ENCODE assay signal across 8 cellular contexts in genomic region chr2:85755122-85756027, GRCh38. TPM values are rescaled to one million over a fixed set of nuclear protein-coding genes. Genes with fewer than 3 reads are reported as not detected.
DNase-seq lines count a peak whose midpoint lies in the region; ATAC-seq, FAIRE-seq and TF ChIP-seq lines count a peak whose summit lies in the region.

No MANE protein-coding gene starts in this region.

- peak overlapping the region; percentile 58 for H3K4me3 ChIP-seq in MM.1S (ENCODE audit: low read length)

- no peak for ATAC-seq in natural killer cell treated with Interleukin-12 subunit alpha and Interleukin-12 subunit beta and Interleukin-15 and Interleukin-18, amount 100 ng/mL, for 72 hours

- H3K27me3 Mint-ChIP-seq in natural killer cell treated with Interleukin-12 subunit alpha and Interleukin-12 subunit beta and Interleukin-15 and Interleukin-18, amount 100 ng/mL, for 72 hours, result peaks cover 28 to 34% of the 10 kb centered on the region in 2 donors

- no peaks in the 10 kb centered on the region for H3K36me3 Mint-ChIP-seq in natural killer cell treated with Interleukin-12 subunit alpha and Interleukin-12 subunit beta and Interleukin-15 and Interleukin-18, amount 100 ng/mL, for 72 hours

- H3K27ac Mint-ChIP-seq in natural killer cell treated with Interleukin-12 subunit alpha and Interleukin-12 subunit beta and Interleukin-15 and Interleukin-18, amount 100 ng/mL, for 72 hours, result no peak overlapping the region

- no peaks in the 10 kb centered on the region for H3K4me1 ChIP-seq in MM.1S (ENCODE audit: low read length)

- no peaks in the 10 kb centered on the region for H3K36me3 ChIP-seq in MM.1S (replicated peaks; ENCODE audit: insufficient read depth, low read length)

- no peaks in the 10 kb centered on the region for H3K9me3 Mint-ChIP-seq in natural killer cell treated with Interleukin-12 subunit alpha and Interleukin-12 subunit beta and Interleukin-15 and Interleukin-18, amount 100 ng/mL, for 72 hours

- no peaks in the 10 kb centered on the region for H3F3A ChIP-seq in MM.1S (ENCODE audit: insufficient read depth, low read length)

- FAIRE-seq in GM12892 (lab: Jason Lieb, UNC), result no peak

- H2AFZ ChIP-seq in MM.1S (ENCODE audit: low read length), result no peak overlapping the region

- H3K4me2 ChIP-seq in MM.1S (ENCODE audit: low read depth, low read length), result peak overlapping the region; percentile 90

- no peak overlapping the region for H3K27ac ChIP-seq in MM.1S (ENCODE audit: low read length)

- DNase-seq in AG20443 (ENCODE audit: low spot score), result peak; percentile 66
- no peak for DNase-seq in MM.1S
- peak; percentile 37 for DNase-seq in dermis blood vessel endothelial cell
- no peak for DNase-seq in natural killer cell treated with Interleukin-12 subunit alpha and Interleukin-12 subunit beta and Interleukin-15 and Interleukin-18, amount 100 ng/mL, for 72 hours (ENCODE audit: low spot score)
- DNase-seq in NCI-H524 treated with DMSO at 0.1 percent for 48 hours (lab: John Stamatoyannopoulos, UW), result no peak
- no peak for DNase-seq in NCI-H1436 (lab: John Stamatoyannopoulos, UW)
- no peak for DNase-seq in amygdala (lab: John Stamatoyannopoulos, UW)
- DNase-seq in GM12892 (ENCODE audit: insufficient read length), result no peak

- H3K27me3 ChIP-seq in MM.1S (replicated peaks; ENCODE audit: insufficient read depth, low read length), result peaks cover 44% of the 10 kb centered on the region

- H3K4me1 Mint-ChIP-seq in natural killer cell treated with Interleukin-12 subunit alpha and Interleukin-12 subunit beta and Interleukin-15 and Interleukin-18, amount 100 ng/mL, for 72 hours (ENCODE audit: low read depth in 2 of 2), result peaks cover 5 to 10% of the 10 kb centered on the region in 2 donors

- no peak overlapping the region for H3K9ac ChIP-seq in MM.1S (ENCODE audit: low read length)

- no peak for TF ChIP-seq CTCF in MM.1S (IDR thresholded peaks at IDR 0.05; ENCODE audit: low read length)

- no peaks in the 10 kb centered on the region for H3K9me2 ChIP-seq in MM.1S (replicated peaks; ENCODE audit: insufficient read depth, low read length)

- no peak for TF ChIP-seq POLR2A in GM12892 (IDR thresholded peaks at IDR 0.05; ENCODE audit: low read depth, low read length)

- no peaks in the 10 kb centered on the region for H3K79me2 ChIP-seq in MM.1S (ENCODE audit: low read length)

- peak overlapping the region; percentile 66 for H3K4me3 Mint-ChIP-seq in natural killer cell treated with Interleukin-12 subunit alpha and Interleukin-12 subunit beta and Interleukin-15 and Interleukin-18, amount 100 ng/mL, for 72 hours

- no peaks in the 10 kb centered on the region for H3K9me3 ChIP-seq in MM.1S (replicated peaks; ENCODE audit: insufficient read depth, low read length)

- no peaks in the 10 kb centered on the region for H4K20me1 ChIP-seq in MM.1S (ENCODE audit: insufficient read depth, low read length)

RNA-seq across cellular contexts. Expression of gene ATOH8, which starts 1.6 kb away (rescaled TPM):
- 42.3 and 58.4 TPM in 2 replicates for total RNA-seq in dermis blood vessel endothelial cell
- not detected for total RNA-seq in natural killer cell treated with Interleukin-12 subunit alpha and Interleukin-12 subunit beta and Interleukin-15 and Interleukin-18, amount 100 ng/mL, for 72 hours
- not detected for polyA plus RNA-seq in GM12892 (2012; ENCODE audit: missing spikeins)

Comparison
In these comparisons a context has a peak if more than half of its experiments do, and no peak if none do; other contexts are left out.
1. DNase-seq: peak in AG20443 (single experiment) and dermis blood vessel endothelial cell (single experiment); none in MM.1S (single experiment), natural killer cell treated with Interleukin-12 subunit alpha and Interleukin-12 subunit beta and Interleukin-15 and Interleukin-18, amount 100 ng/mL, for 72 hours (single experiment), NCI-H524 treated with DMSO at 0.1 percent for 48 hours (single experiment), NCI-H1436 (single experiment), amygdala (0 of 56) and GM12892 (single experiment).
2. RNA of gene ATOH8, which starts 1.6 kb away (total RNA-seq): 42.3 to 58.4 TPM in dermis blood vessel endothelial cell; not detected in natural killer cell treated with Interleukin-12 subunit alpha and Interleukin-12 subunit beta and Interleukin-15 and Interleukin-18, amount 100 ng/mL, for 72 hours; every median in the first group is over 10 times any median in the second.